In genomic region chr6:7419065-7419464, GRCh38 we compare ENCODE assay signal across 25 cellular contexts. TPM values are rescaled to one million over a fixed set of nuclear protein-coding genes. Genes with fewer than 3 reads are reported as not detected.
DNase-seq lines count a peak whose midpoint lies in the region; ATAC-seq, FAIRE-seq and TF ChIP-seq lines count a peak whose summit lies in the region.
"Had no signal": no experiment of that assay in that cellular context is flagged by ENCODE, and none has a peak within 500 bp of the region (broad histone marks: within the 10 kb centered on the region; RNA-seq: fewer than 3 reads in every experiment).

No MANE protein-coding gene starts in this region.

- H3K79me2 ChIP-seq in SK-N-SH (ENCODE audit: insufficient read depth) (no peaks in the 10 kb centered on the region), K562 (ENCODE audit: control insufficient read depth, insufficient read depth, low read length) (no peaks in the 10 kb centered on the region)

- no peak overlapping the region for H3K4me3 Mint-ChIP-seq in type B pancreatic cell
- no peak overlapping the region for H3K4me3 Mint-ChIP-seq in activated CD4-positive, alpha-beta memory T cell treated with anti-CD3 and anti-CD28 coated beads for 36 hours
- H3K4me3 Mint-ChIP-seq: activated naive CD8-positive, alpha-beta T cell; activated T-helper 1 cell treated with anti-CD3 and anti-CD28 coated beads, Interleukin-12 subunit alpha, Interleukin-12 subunit beta, Interleukin-2, Interleukin-4 antibody, amounts not matched to agents 30 ng/mL and 10 ng/mL and 1 ng/mL, durations not matched to agents 14 hours and 24 hours and 36 hours; naive B cell had no signal

- H3K9ac ChIP-seq in SK-N-SH (no peak overlapping the region), K562 (ENCODE audit: insufficient read depth in 1 of 2, low read depth in 2 of 2, low read length in 2 of 2) (no peak overlapping the region)

- H3K9me3 ChIP-seq in SK-N-SH, result no peaks in the 10 kb centered on the region
- H3K9me3 ChIP-seq in K562 (replicated peaks; ENCODE audit: control insufficient read depth, insufficient read depth, low read depth, low read length), result no peaks in the 10 kb centered on the region
- H3K9me3 ChIP-seq: esophagus muscularis mucosa, upper lobe of left lung had no signal

- H3K4me2 ChIP-seq in SK-N-SH (no peak overlapping the region), K562 (ENCODE audit: insufficient read depth, low read length) (no peak overlapping the region)

- 56% methylated on average over 1 of the region's 1 CpG for WGBS in SK-N-SH (ENCODE audit: low lambda C conversion rate)
- WGBS in K562 (ENCODE audit: insufficient coverage, low coverage, missing lambda C conversion rate), result 9% methylated on average over 1 of the region's 1 CpG

- TF ChIP-seq EP300 in SK-N-SH (IDR thresholded peaks at IDR 0.05; ENCODE audit: borderline replicate concordance in 1 of 2, low read depth in 1 of 2, low read length in 1 of 2) (no peak), K562 (IDR thresholded peaks at IDR 0.05; ENCODE audit: low read length) (no peak)

- DNase-seq in SK-N-SH, result no peak
- no peak for DNase-seq in K562 (ENCODE audit: extremely low read depth in 1 of 4, low spot score in 3 of 4)
- peak; percentile 59 for DNase-seq in islet precursor cell
- no peak for DNase-seq in type B pancreatic cell (ENCODE audit: extremely low spot score, unreplicated experiment)
- DNase-seq in activated CD4-positive, alpha-beta memory T cell treated with anti-CD3 and anti-CD28 coated beads for 36 hours, result no peak
- no peak for DNase-seq in activated CD8-positive, alpha-beta memory T cell treated with anti-CD3 and anti-CD28 coated beads, Interleukin-2, amount 50 U/mL, for 48 hours
- no peak for DNase-seq in NOMO-1 (lab: John Stamatoyannopoulos, UW; ENCODE audit: unreplicated experiment in 2 of 2)
- DNase-seq: effector memory CD4-positive, alpha-beta T cell; mesendoderm; naive B cell; NCI-H1436 treated with DMSO at 0.1 percent for 48 hours; NCI-H510A treated with DMSO at 0.1 percent for 48 hours; stimulated activated CD4-positive, alpha-beta T cell treated with anti-CD3 and anti-CD28 coated beads, Interleukin-15, amount 100 ng/mL, for 24 hours; upper lobe of left lung had no signal

- H3K27ac Mint-ChIP-seq in type B pancreatic cell, result peak overlapping the region; percentile 16
- H3K27ac Mint-ChIP-seq in activated CD4-positive, alpha-beta memory T cell treated with anti-CD3 and anti-CD28 coated beads for 36 hours, result no peak overlapping the region
- H3K27ac Mint-ChIP-seq: activated T-helper 1 cell treated with anti-CD3 and anti-CD28 coated beads, Interleukin-12 subunit alpha, Interleukin-12 subunit beta, Interleukin-2, Interleukin-4 antibody, amounts not matched to agents 30 ng/mL and 10 ng/mL and 1 ng/mL, durations not matched to agents 14 hours and 24 hours and 36 hours; naive B cell had no signal

- no peaks in the 10 kb centered on the region for H3K9me3 Mint-ChIP-seq in type B pancreatic cell
- no peaks in the 10 kb centered on the region for H3K9me3 Mint-ChIP-seq in activated CD4-positive, alpha-beta memory T cell treated with anti-CD3 and anti-CD28 coated beads for 36 hours
- H3K9me3 Mint-ChIP-seq: activated T-helper 1 cell treated with anti-CD3 and anti-CD28 coated beads, Interleukin-12 subunit alpha, Interleukin-12 subunit beta, Interleukin-2, Interleukin-4 antibody, amounts not matched to agents 30 ng/mL and 10 ng/mL and 1 ng/mL, durations not matched to agents 14 hours and 24 hours and 36 hours; naive B cell had no signal

- H3K27me3 Mint-ChIP-seq in type B pancreatic cell, result no peaks in the 10 kb centered on the region
- no peaks in the 10 kb centered on the region for H3K27me3 Mint-ChIP-seq in activated CD4-positive, alpha-beta memory T cell treated with anti-CD3 and anti-CD28 coated beads for 36 hours
- H3K27me3 Mint-ChIP-seq: activated naive CD8-positive, alpha-beta T cell; naive B cell had no signal

- no TSS peak for BruUV-seq in K562 (replicated peaks; lab: Mats Ljungman, UMichigan)

- FAIRE-seq in K562 (lab: Jason Lieb, UNC), result no peak
- FAIRE-seq: A204.1, RCC 7860 had no signal

- no peaks in the 10 kb centered on the region for H3F3A ChIP-seq in SK-N-SH (replicated peaks; ENCODE audit: insufficient read depth)

- H3K27ac ChIP-seq in SK-N-SH (ENCODE audit: low read depth in 2 of 2, low read length in 1 of 2) (no peak overlapping the region), K562 (ENCODE audit: extremely low read depth, low read depth, low read length) (no peak overlapping the region)
- H3K27ac ChIP-seq: esophagus muscularis mucosa, HL-60, upper lobe of left lung had no signal

- peaks cover 37 to 46% of the 10 kb centered on the region in 2 experiments for H3K36me3 ChIP-seq in SK-N-SH (replicated peaks in 1 of 2; ENCODE audit: control insufficient read depth in 1 of 2, insufficient read depth in 2 of 2, low read length in 1 of 2)
- peaks cover 43% of the 10 kb centered on the region for H3K36me3 ChIP-seq in K562 (ENCODE audit: control insufficient read depth, insufficient read depth, low read length)

- no peak overlapping the region for H3K4me3 ChIP-seq in SK-N-SH (ENCODE audit: low read depth in 2 of 2, low read length in 1 of 2)
- H3K4me3 ChIP-seq in K562, result no peak overlapping the region
- H3K4me3 ChIP-seq: esophagus muscularis mucosa, upper lobe of left lung had no signal

- ATAC-seq in SK-N-SH treated with all-trans-retinoic acid at 6 μM for 48 hours (no peak), K562 (no peak)

- no peak for TF ChIP-seq POLR2A in K562 (conservative IDR thresholded peaks at IDR 0.05)

- TF ChIP-seq RAD21 in SK-N-SH (IDR thresholded peaks at IDR 0.05; ENCODE audit: low read length) (no peak), K562 (CRISPR knock-in tag; conservative IDR thresholded peaks at IDR 0.05 in 1 of 2, IDR thresholded peaks at IDR 0.05 in 1 of 2) (no peak)

- in situ Hi-C loops in K562 (cut with MboI), result no loop called here

- peaks cover 19% of the 10 kb centered on the region for H3K4me1 Mint-ChIP-seq in type B pancreatic cell (ENCODE audit: unreplicated experiment)
- no peaks in the 10 kb centered on the region for H3K4me1 Mint-ChIP-seq in activated CD4-positive, alpha-beta memory T cell treated with anti-CD3 and anti-CD28 coated beads for 36 hours (ENCODE audit: low read depth)
- H3K4me1 Mint-ChIP-seq: naive B cell had no signal

- H2AFZ ChIP-seq in SK-N-SH (ENCODE audit: low read depth) (no peak overlapping the region), K562 (ENCODE audit: low read depth, low read length) (no peak overlapping the region)

- no peaks in the 10 kb centered on the region for H3K9me2 ChIP-seq in SK-N-SH

- TF ChIP-seq CTCF in SK-N-SH (IDR thresholded peaks at IDR 0.05) (no peak), K562 (IDR thresholded peaks at IDR 0.05 in 2 of 3, conservative IDR thresholded peaks at IDR 0.05 in 1 of 3; ENCODE audit: insufficient read depth in 2 of 3, low read depth in 1 of 3, low read length in 3 of 3) (no peak), type B pancreatic cell (conservative IDR thresholded peaks at IDR 0.05) (no peak)

- H4K20me1 ChIP-seq in SK-N-SH (ENCODE audit: insufficient read depth) (no peaks in the 10 kb centered on the region), K562 (replicated peaks; ENCODE audit: control insufficient read depth, insufficient read depth, low read length) (0 out of 2 replicates have a peak, but pooled peaks cover 2% of the 10 kb centered on the region)

- H3K27me3 ChIP-seq in SK-N-SH (ENCODE audit: insufficient read depth) (no peaks in the 10 kb centered on the region), K562 (ENCODE audit: control insufficient read depth in 2 of 2, insufficient read depth in 2 of 2, low read length in 2 of 2) (no peaks in the 10 kb centered on the region)
- H3K27me3 ChIP-seq: esophagus muscularis mucosa, upper lobe of left lung had no signal

- POLR2A ChIA-PET in SK-N-SH (lab: Yijun Ruan, JAX), result no interaction called here
- POLR2A ChIA-PET in K562 (lab: Yijun Ruan, JAX), result interaction anchor here (0.6 to 0.7 kb wide), 2 partner anchors 31 to 241 kb away, joined by 3 read pairs; no protein-coding TSS in a partner anchor
- POLR2A ChIA-PET in activated CD4-positive, alpha-beta memory T cell treated with anti-CD3 and anti-CD28 coated beads for 36 hours (lab: Charles Lee), result no interaction called here

- intact Hi-C loops in K562 (cut with micrococcal nuclease), result no loop called here
- intact Hi-C loops in activated CD4-positive, alpha-beta memory T cell treated with anti-CD3 and anti-CD28 coated beads for 36 hours (cut with micrococcal nuclease), result no loop called here

- CTCF ChIA-PET in SK-N-SH (lab: Yijun Ruan, JAX) (no interaction called here), K562 (lab: Yijun Ruan, JAX; ENCODE audit: low intra/inter-chr PET ratio) (no interaction called here)
- CTCF ChIA-PET in activated CD4-positive, alpha-beta memory T cell treated with anti-CD3 and anti-CD28 coated beads for 36 hours (lab: Charles Lee), result no interaction called here

- H3K4me1 ChIP-seq in SK-N-SH (ENCODE audit: control insufficient read depth in 1 of 2, insufficient read depth in 2 of 2, low read depth in 1 of 2, low read length in 1 of 2), result peaks cover 0 to 7% of the 10 kb centered on the region in 2 experiments; a peak in 1 of 4 replicates
- H3K4me1 ChIP-seq in K562 (replicated peaks in 1 of 2; ENCODE audit: control insufficient read depth in 2 of 2, insufficient read depth in 2 of 2, low read length in 2 of 2), result 0 out of 5 replicates have a peak, but pooled peaks cover 0 to 7% of the 10 kb centered on the region in 2 experiments
- H3K4me1 ChIP-seq: esophagus muscularis mucosa had no signal

- no peaks in the 10 kb centered on the region for H3K9me1 ChIP-seq in K562 (ENCODE audit: control insufficient read depth, insufficient read depth, low read length)

- peaks cover 22% of the 10 kb centered on the region for H3K36me3 Mint-ChIP-seq in type B pancreatic cell
- peaks cover 39% of the 10 kb centered on the region for H3K36me3 Mint-ChIP-seq in activated CD4-positive, alpha-beta memory T cell treated with anti-CD3 and anti-CD28 coated beads for 36 hours

RNA-seq across cellular contexts. Expression of gene RIOK1, which starts 29.5 kb away (rescaled TPM):
- polyA plus RNA-seq in SK-N-SH (2012; rRNA removed) (16.3 and 18.7 TPM in 2 replicates), K562 (2011; rRNA removed) (24.9 and 25.8 TPM in 2 replicates), K562 (2014; fragmentation: Illumina TruSeq; extraction: Trizol) (66.3 and 73.1 TPM in 2 replicates), K562 (2014; fragmentation: Nextera tagmentation; extraction: Ambion mirVana) (100 to 1,000 TPM in 1 of 2 experiments, 10 to 100 TPM in 1; 51.7 to 101 TPM), K562 (2014; rRNA removed) (43.6 and 46.2 TPM in 2 replicates)
- polyA plus RNA-seq in SK-N-SH (2012; cell fraction: cytosol; rRNA removed), result 14.4 and 14.5 TPM in 2 replicates
- 30.4 and 41.5 TPM in 2 replicates for polyA plus RNA-seq in SK-N-SH (2012; cell fraction: nucleus; rRNA removed)
- 41.8 and 105 TPM in 2 replicates for total RNA-seq in K562 (2011; cell fraction: chromatin; rRNA removed; ENCODE audit: low replicate concordance)
- total RNA-seq in K562 (2011; cell fraction: nucleolus; rRNA removed), result 33.6 and 35.4 TPM in 2 replicates
- total RNA-seq in K562 (2011; cell fraction: nucleoplasm; rRNA removed), result 32.4 and 48.0 TPM in 2 replicates
- total RNA-seq in K562 (2014; rRNA removed) (52.8 and 129 TPM in 2 replicates), K562 (2014; rRNA removed; fragmentation: Illumina TruSeq; extraction: Trizol) (52.2 and 55.1 TPM in 2 replicates), K562 (2015; rRNA removed; fragmentation: Illumina TruSeq; extraction: Trizol) (56.1 and 65.9 TPM in 2 replicates), K562 (2021) (48.6 TPM in 2 replicates), type B pancreatic cell (ENCODE audit: low replicate concordance) (20.1 and 24.0 TPM in 2 replicates)
- polyA plus RNA-seq in K562 (2011; cell fraction: cytosol; rRNA removed), result 30.6 and 33.9 TPM in 2 replicates
- 80.1 and 82.5 TPM in 2 replicates for polyA plus RNA-seq in K562 (2011; cell fraction: nucleus; rRNA removed)
- 36.3 and 43.3 TPM in 2 replicates for polyA plus RNA-seq in K562 (2012)
- 32.5 and 38.9 TPM in 2 replicates for polyA minus RNA-seq in K562 (2011; rRNA and poly(A)+ RNA removed)
- 12.7 and 25.0 TPM in 2 replicates for polyA minus RNA-seq in K562 (2011; cell fraction: cytosol; rRNA and poly(A)+ RNA removed)
- polyA minus RNA-seq in K562 (2011; cell fraction: nucleus; rRNA and poly(A)+ RNA removed), result 36.8 and 46.4 TPM in 2 replicates
- 10 to 100 TPM; 33.5 to 38.7 TPM for total RNA-seq in activated CD4-positive, alpha-beta memory T cell treated with anti-CD3 and anti-CD28 coated beads for 36 hours

RNA-seq across cellular contexts. Expression of gene CAGE1, which starts 29.5 kb away (rescaled TPM):
- polyA plus RNA-seq in SK-N-SH (2012; rRNA removed), result 0.05 TPM in 1 of 2 replicates, not detected in the other
- 0.03 and 0.04 TPM in 2 replicates for polyA plus RNA-seq in SK-N-SH (2012; cell fraction: cytosol; rRNA removed)
- polyA plus RNA-seq in SK-N-SH (2012; cell fraction: nucleus; rRNA removed), result 0.05 and 0.07 TPM in 2 replicates
- 0.48 and 1.2 TPM in 2 replicates for total RNA-seq in K562 (2011; cell fraction: chromatin; rRNA removed; ENCODE audit: low replicate concordance)
- total RNA-seq in K562 (2011; cell fraction: nucleolus; rRNA removed), result 1.2 and 1.8 TPM in 2 replicates
- 1.5 and 3.0 TPM in 2 replicates for total RNA-seq in K562 (2011; cell fraction: nucleoplasm; rRNA removed)
- total RNA-seq in K562 (2014; rRNA removed), result 0.18 and 0.20 TPM in 2 replicates
- total RNA-seq in K562 (2014; rRNA removed; fragmentation: Illumina TruSeq; extraction: Trizol), result 0.16 and 0.18 TPM in 2 replicates
- total RNA-seq in K562 (2015; rRNA removed; fragmentation: Illumina TruSeq; extraction: Trizol), result 0.11 and 0.14 TPM in 2 replicates
- total RNA-seq in K562 (2021), result 0.11 and 0.33 TPM in 2 replicates
- 0.13 TPM in 1 of 2 replicates, not detected in the other for polyA plus RNA-seq in K562 (2011; rRNA removed)
- 0.07 TPM in 1 of 2 replicates, not detected in the other for polyA plus RNA-seq in K562 (2011; cell fraction: cytosol; rRNA removed)
- 0.32 and 0.37 TPM in 2 replicates for polyA plus RNA-seq in K562 (2011; cell fraction: nucleus; rRNA removed)
- 0.04 and 0.21 TPM in 2 replicates for polyA plus RNA-seq in K562 (2012)
- not detected in 2 replicates for polyA plus RNA-seq in K562 (2014; fragmentation: Illumina TruSeq; extraction: Trizol)
- not detected for polyA plus RNA-seq in K562 (2014; fragmentation: Nextera tagmentation; extraction: Ambion mirVana)
- 0.04 TPM in 1 of 2 replicates, not detected in the other for polyA plus RNA-seq in K562 (2014; rRNA removed)
- 0.09 and 0.21 TPM in 2 replicates for polyA minus RNA-seq in K562 (2011; rRNA and poly(A)+ RNA removed)
- polyA minus RNA-seq in K562 (2011; cell fraction: cytosol; rRNA and poly(A)+ RNA removed), result 0.36 TPM in 1 of 2 replicates, not detected in the other
- 1.6 and 2.0 TPM in 2 replicates for polyA minus RNA-seq in K562 (2011; cell fraction: nucleus; rRNA and poly(A)+ RNA removed)
- 0.19 TPM in 1 of 2 replicates, not detected in the other for total RNA-seq in type B pancreatic cell (ENCODE audit: low replicate concordance)
- under 1 TPM; 0.12 to 0.22 TPM for total RNA-seq in activated CD4-positive, alpha-beta memory T cell treated with anti-CD3 and anti-CD28 coated beads for 36 hours
- total RNA-seq: esophagus muscularis mucosa, H4, M059J, omental fat pad, upper lobe of left lung had no signal
- polyA plus RNA-seq: BJ had no signal

Comparison
In these comparisons a context has a peak if more than half of its experiments do, and no peak if none do; other contexts are left out.
1. Of the 27 proteins assayed by ChIP-seq in both K562 and SK-N-SH: peak only in K562: none; only in SK-N-SH: GATA2; in both: none; in neither: 26.